Comparison of ENCODE assay signal across 1 cellular context in the genomic region with DNA sequence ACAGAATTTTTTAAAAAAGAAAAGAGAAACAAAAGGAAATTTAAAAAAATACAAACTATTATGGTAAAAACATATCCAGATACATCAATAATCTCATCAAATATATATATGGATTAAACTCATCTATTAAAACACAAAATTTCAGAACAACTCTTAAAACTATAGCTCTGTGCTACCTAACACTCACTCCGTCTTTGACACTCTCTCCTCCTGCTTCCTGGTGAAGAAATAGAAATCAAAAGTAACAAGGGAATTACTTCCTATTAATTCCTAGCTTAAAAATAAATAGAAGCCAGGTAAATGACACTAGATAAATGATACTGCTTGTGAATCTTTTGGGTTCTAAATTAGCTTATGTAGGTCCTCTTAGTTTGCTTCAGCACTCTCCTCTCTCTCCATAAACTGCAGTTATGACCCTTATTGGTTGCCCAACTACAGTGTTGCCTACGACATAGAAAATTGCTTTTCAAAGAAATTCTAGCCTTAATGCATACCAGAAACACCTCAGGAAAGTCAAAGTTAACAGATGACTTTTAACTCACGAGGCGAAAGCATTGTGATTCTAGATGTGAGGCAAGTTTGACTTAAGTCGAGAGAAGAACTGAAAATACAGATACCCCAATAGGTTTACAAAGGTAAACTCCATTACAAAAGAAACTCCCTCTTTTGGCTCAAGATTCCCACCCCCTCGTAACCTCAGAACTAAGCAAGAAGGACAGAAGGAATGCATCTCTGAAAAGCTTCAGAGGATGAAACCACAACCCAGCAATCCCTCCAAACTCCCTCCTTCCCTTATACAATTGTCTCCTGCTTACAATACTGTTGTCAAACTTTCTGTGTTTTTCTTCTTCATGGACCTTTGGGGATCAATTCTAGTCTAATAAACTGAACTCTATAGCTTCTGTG.
TF ChIP-seq lines count a peak whose summit lies in the region.

No MANE protein-coding gene starts in this region.

TF ChIP-seq in WTC11, 78 proteins besides CTCF, POLR2A, EP300 and RAD21 (continued from another document):
- TF ChIP-seq HMGXB4 (CRISPR knock-in tag; IDR thresholded peaks at IDR 0.05) (no peak), MAX (CRISPR knock-in tag; IDR thresholded peaks at IDR 0.05) (no peak), ZNF219 (CRISPR knock-in tag; IDR thresholded peaks at IDR 0.05; ENCODE audit: borderline replicate concordance) (no peak), PREB (CRISPR knock-in tag; IDR thresholded peaks at IDR 0.05; ENCODE audit: borderline replicate concordance) (no peak), ZNF671 (CRISPR knock-in tag; IDR thresholded peaks at IDR 0.05) (no peak), ESRRA (CRISPR knock-in tag; IDR thresholded peaks at IDR 0.05; ENCODE audit: borderline replicate concordance) (no peak), FOXP4 (CRISPR knock-in tag; IDR thresholded peaks at IDR 0.05) (no peak), PRDM15 (CRISPR knock-in tag; IDR thresholded peaks at IDR 0.05) (no peak), ATF1 (CRISPR knock-in tag; IDR thresholded peaks at IDR 0.05) (no peak)
- TF ChIP-seq, protein P1, sequence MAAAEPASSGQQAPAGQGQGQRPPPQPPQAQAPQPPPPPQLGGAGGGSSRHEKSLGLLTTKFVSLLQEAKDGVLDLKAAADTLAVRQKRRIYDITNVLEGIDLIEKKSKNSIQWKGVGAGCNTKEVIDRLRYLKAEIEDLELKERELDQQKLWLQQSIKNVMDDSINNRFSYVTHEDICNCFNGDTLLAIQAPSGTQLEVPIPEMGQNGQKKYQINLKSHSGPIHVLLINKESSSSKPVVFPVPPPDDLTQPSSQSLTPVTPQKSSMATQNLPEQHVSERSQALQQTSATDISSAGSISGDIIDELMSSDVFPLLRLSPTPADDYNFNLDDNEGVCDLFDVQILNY (CRISPR knock-in tag; IDR thresholded peaks at IDR 0.05) = no peak
